In the genomic region with DNA sequence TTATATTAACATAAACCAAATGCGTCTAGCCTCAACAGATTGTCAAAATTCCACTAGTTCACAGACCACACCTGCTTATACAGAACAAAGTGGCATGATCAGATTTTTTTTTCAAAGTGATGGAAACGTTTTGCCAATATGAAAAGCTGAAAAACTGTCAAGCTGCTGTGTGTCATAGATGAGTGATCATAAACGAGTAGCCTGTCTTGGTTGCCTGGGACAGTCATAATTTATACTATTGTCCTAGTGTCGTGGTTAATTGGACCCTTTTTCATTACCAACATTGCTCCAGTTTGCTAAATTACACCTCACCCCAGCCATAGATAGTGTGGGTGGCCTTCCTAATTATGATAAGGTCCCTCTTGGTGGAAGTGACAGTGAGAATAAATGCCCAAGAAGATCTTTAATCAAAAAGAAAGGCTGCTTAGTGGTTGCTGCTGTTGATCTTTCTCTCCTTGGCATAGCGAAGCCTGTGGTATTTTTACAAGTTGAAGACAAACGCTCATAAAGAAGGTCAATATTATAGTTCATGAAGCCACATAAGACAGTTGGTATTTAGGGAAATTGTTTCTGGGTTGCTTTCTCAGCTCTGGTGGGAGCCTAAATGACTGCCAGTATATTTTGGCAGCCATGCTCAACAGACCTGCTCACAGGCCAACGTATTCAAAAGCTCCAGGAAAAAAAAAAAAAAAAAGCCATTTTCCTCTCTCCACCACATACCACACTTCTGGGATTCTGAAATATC, we compare ENCODE assay signal across 15 cellular contexts.
DNase-seq lines count a peak whose midpoint lies in the region; ATAC-seq and TF ChIP-seq lines count a peak whose summit lies in the region.
"Had no signal": no experiment of that assay in that cellular context is flagged by ENCODE, and none has a peak within 500 bp of the region (broad histone marks: within the 10 kb centered on the region; RNA-seq: fewer than 3 reads in every experiment).

No MANE protein-coding gene starts in this region.

- no peaks in the 10 kb centered on the region for H3K36me3 ChIP-seq in colonic mucosa
- no peaks in the 10 kb centered on the region for H3K36me3 ChIP-seq in PC-9 (ENCODE audit: low read depth)

- no peak overlapping the region for H3K4me3 ChIP-seq in colonic mucosa
- H3K4me3 ChIP-seq in PC-9: no peak overlapping the region

- H3K9ac ChIP-seq in colonic mucosa (ENCODE audit: low read depth in 2 of 2, low read length in 2 of 2): no peak overlapping the region

- H4K20me1 ChIP-seq in PC-9 (ENCODE audit: insufficient read depth): no peaks in the 10 kb centered on the region

- CTCF ChIA-PET in PC-9 (lab: Charles Lee): no interaction called here

- H3K27ac ChIP-seq in 22Rv1: peak overlapping the region; percentile 52
- H3K27ac ChIP-seq in colonic mucosa: no peak overlapping the region
- no peak overlapping the region for H3K27ac ChIP-seq in PC-9
- H3K27ac ChIP-seq: HL-60 had no signal

- H3K4me1 ChIP-seq in colonic mucosa (no peaks in the 10 kb centered on the region), PC-9 (replicated peaks; ENCODE audit: insufficient read depth) (no peaks in the 10 kb centered on the region)

- H3K9me2 ChIP-seq in PC-9 (ENCODE audit: insufficient read depth): no peaks in the 10 kb centered on the region

- no peaks in the 10 kb centered on the region for H3K79me2 ChIP-seq in PC-9 (ENCODE audit: low read depth)

- no peaks in the 10 kb centered on the region for H3K9me3 ChIP-seq in colonic mucosa
- no peaks in the 10 kb centered on the region for H3K9me3 ChIP-seq in PC-9 (ENCODE audit: insufficient read depth, low read depth)

- H3F3A ChIP-seq in PC-9 (ENCODE audit: insufficient read depth, low read depth): no peaks in the 10 kb centered on the region

- intact Hi-C loops in colonic mucosa (cut with DNase I): no loop called here
- intact Hi-C loops in PC-9 (cut with micrococcal nuclease; ENCODE audit: unreplicated experiment): no loop called here

- BruUV-seq in PC-9 (replicated peaks; lab: Mats Ljungman, UMichigan): no TSS peak

- H2AFZ ChIP-seq in PC-9: no peak overlapping the region

- in situ Hi-C loops in G401 (cut with HindIII; ENCODE audit: low sequenced_read_pairs): no loop called here

- DNase-seq in G401 (ENCODE audit: low spot score) (peak; percentile 87), NCI-H69 (lab: John Stamatoyannopoulos, UW) (peak; percentile 89), cerebellar nuclear complex (lab: John Stamatoyannopoulos, UW) (peak; percentile 19 to 59), NCI-H1694 (lab: John Stamatoyannopoulos, UW) (no peak), colonic mucosa (no peak), PC-9 (no peak)
- DNase-seq: ACHN; CD4-positive, CD25-positive, alpha-beta regulatory T cell; DND-41; GOT3; NCI-H2029 treated with DMSO at 0.1 percent for 48 hours; SIG-M5 had no signal

- TF ChIP-seq CTCF in 22Rv1 (IDR thresholded peaks at IDR 0.05) (no peak), colonic mucosa (IDR thresholded peaks at IDR 0.05) (no peak), PC-9 (conservative IDR thresholded peaks at IDR 0.05) (no peak)

- H3K27me3 ChIP-seq in colonic mucosa: no peaks in the 10 kb centered on the region
- no peaks in the 10 kb centered on the region for H3K27me3 ChIP-seq in PC-9 (ENCODE audit: insufficient read depth, low read depth)

- no peak for ATAC-seq in HG03432 (IDR thresholded peaks at IDR 0.05; ENCODE audit: unreplicated experiment)

- POLR2A ChIA-PET in PC-9 (lab: Charles Lee; ENCODE audit: unreplicated experiment): no interaction called here

- no peak overlapping the region for H3K4me2 ChIP-seq in PC-9

Comparison
In these comparisons a context has a peak if more than half of its experiments do, and no peak if none do; other contexts are left out.
1. DNase-seq: peak in G401 (single experiment), NCI-H69 (single experiment) and cerebellar nuclear complex (2 of 2); none in NCI-H1694 (single experiment), colonic mucosa (single experiment) and PC-9 (0 of 2).